1 cellular context compared by ENCODE assay signal in the genomic region with DNA sequence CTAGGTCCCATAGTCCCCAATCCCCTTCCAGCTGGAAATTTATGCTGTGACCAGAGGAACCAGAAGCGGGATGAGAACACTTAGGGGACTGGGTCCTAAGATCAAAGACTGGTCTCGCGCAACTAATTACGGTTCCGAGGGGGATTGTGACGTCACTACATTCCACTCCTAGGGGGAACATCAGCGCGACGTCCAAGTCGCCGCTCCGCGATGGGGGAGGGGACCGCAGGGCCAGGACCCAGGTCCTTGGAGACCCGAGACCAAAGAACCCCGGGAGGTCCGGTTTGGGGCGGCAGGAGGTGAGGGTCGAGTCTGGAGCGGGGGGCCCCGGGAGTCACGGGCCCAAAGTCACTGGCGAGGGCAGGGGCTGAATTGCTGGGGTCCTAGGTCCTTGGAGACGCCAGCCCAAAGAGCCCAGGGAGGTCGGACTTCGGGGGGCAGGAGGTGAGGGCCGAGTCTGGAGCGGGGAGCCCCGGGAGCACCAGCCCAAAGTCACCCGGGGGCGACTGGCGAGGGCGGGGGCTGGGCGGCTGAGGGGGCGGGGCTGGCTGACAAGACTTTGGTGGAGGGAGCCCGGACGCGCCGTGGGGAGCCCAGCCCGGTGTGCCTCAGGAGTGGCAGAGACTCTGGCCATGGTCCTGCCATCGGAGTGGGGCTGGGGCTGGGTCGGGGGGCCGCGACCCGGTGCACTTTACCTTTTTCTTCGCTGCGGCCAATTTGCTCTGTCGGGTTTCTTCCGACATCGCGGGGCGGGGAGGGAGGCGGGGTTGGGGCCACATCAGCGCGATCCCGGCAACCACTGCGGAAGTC.
TF ChIP-seq lines count a peak whose summit lies in the region.

A gene with protein sequence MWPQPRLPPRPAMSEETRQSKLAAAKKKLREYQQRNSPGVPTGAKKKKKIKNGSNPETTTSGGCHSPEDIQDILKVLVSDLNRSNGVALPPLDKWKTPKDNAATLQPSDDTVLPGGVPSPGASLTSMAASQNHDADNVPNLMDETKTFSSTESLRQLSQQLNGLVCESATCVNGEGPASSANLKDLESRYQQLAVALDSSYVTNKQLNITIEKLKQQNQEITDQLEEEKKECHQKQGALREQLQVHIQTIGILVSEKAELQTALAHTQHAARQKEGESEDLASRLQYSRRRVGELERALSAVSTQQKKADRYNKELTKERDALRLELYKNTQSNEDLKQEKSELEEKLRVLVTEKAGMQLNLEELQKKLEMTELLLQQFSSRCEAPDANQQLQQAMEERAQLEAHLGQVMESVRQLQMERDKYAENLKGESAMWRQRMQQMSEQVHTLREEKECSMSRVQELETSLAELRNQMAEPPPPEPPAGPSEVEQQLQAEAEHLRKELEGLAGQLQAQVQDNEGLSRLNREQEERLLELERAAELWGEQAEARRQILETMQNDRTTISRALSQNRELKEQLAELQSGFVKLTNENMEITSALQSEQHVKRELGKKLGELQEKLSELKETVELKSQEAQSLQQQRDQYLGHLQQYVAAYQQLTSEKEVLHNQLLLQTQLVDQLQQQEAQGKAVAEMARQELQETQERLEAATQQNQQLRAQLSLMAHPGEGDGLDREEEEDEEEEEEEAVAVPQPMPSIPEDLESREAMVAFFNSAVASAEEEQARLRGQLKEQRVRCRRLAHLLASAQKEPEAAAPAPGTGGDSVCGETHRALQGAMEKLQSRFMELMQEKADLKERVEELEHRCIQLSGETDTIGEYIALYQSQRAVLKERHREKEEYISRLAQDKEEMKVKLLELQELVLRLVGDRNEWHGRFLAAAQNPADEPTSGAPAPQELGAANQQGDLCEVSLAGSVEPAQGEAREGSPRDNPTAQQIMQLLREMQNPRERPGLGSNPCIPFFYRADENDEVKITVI (minus strand): TSS at position 810 of the 810 bp plus-strand sequence. CDS start 31 bp downstream, at position 779.

TF ChIP-seq in K562, 482 proteins besides CTCF, POLR2A, EP300 and RAD21 (continues in another document):
- TF ChIP-seq GTF2F1 (IDR thresholded peaks at IDR 0.05; ENCODE audit: low read depth, low read length) (0 out of 2 replicates have a peak, but pooled peaks have one; percentile 20), ZNF830 (CRISPR knock-in tag; IDR thresholded peaks at IDR 0.05) (no peak), ZBTB1 (CRISPR knock-in tag; IDR thresholded peaks at IDR 0.05; ENCODE audit: borderline replicate concordance, low read depth) (no peak), FOXK1 (CRISPR knock-in tag; IDR thresholded peaks at IDR 0.05; ENCODE audit: borderline replicate concordance) (no peak), KLF6 (CRISPR knock-in tag; IDR thresholded peaks at IDR 0.05; ENCODE audit: borderline replicate concordance) (peak; percentile 88), ZFPM2 (CRISPR knock-in tag; IDR thresholded peaks at IDR 0.05) (peak; percentile 84), ETV5 (CRISPR knock-in tag; IDR thresholded peaks at IDR 0.05; ENCODE audit: low read depth) (no peak), SMARCB1 (IDR thresholded peaks at IDR 0.05; ENCODE audit: insufficient read length, low read depth) (no peak), CHD1 (IDR thresholded peaks at IDR 0.05; ENCODE audit: low read length) (peak; percentile 95), GABPB2 (CRISPR knock-in tag; conservative IDR thresholded peaks at IDR 0.05) (peak; percentile 72; the same call in 1 of the 2 replicates), HOXB6 (CRISPR knock-in tag; IDR thresholded peaks at IDR 0.05; ENCODE audit: borderline replicate concordance) (peak; percentile 54; the same call in 1 of the 2 replicates), L3MBTL2 (IDR thresholded peaks at IDR 0.05) (no peak), WHSC1 (IDR thresholded peaks at IDR 0.05; ENCODE audit: low read length) (no peak), CHD2 (IDR thresholded peaks at IDR 0.05; ENCODE audit: low read depth, low read length) (peak; percentile 69), OTX1 (CRISPR knock-in tag; IDR thresholded peaks at IDR 0.05) (peak; percentile 60), BDP1 (IDR thresholded peaks at IDR 0.05; ENCODE audit: insufficient read depth, insufficient read length) (no peak), STAT5B (CRISPR knock-in tag; IDR thresholded peaks at IDR 0.05) (no peak), MAFK (IDR thresholded peaks at IDR 0.05; ENCODE audit: low read length) (0 out of 2 replicates have a peak, but pooled peaks have one; percentile 1), RREB1 (CRISPR knock-in tag; IDR thresholded peaks at IDR 0.05) (0 out of 2 replicates have a peak, but pooled peaks have one; percentile 58), CHD4 (IDR thresholded peaks at IDR 0.05; ENCODE audit: insufficient read depth, insufficient replicate concordance, low read depth, low read length, poor library complexity, severe bottlenecking) (peak; percentile 91), FOS (IDR thresholded peaks at IDR 0.05; ENCODE audit: extremely low read depth, insufficient read length) (no peak), ZNF695 (CRISPR knock-in tag; IDR thresholded peaks at IDR 0.05) (0 out of 2 replicates have a peak, but pooled peaks have one; percentile 26), ZNF263 (CRISPR knock-in tag; IDR thresholded peaks at IDR 0.05; ENCODE audit: borderline replicate concordance) (no peak)
- TF ChIP-seq, protein P1, sequence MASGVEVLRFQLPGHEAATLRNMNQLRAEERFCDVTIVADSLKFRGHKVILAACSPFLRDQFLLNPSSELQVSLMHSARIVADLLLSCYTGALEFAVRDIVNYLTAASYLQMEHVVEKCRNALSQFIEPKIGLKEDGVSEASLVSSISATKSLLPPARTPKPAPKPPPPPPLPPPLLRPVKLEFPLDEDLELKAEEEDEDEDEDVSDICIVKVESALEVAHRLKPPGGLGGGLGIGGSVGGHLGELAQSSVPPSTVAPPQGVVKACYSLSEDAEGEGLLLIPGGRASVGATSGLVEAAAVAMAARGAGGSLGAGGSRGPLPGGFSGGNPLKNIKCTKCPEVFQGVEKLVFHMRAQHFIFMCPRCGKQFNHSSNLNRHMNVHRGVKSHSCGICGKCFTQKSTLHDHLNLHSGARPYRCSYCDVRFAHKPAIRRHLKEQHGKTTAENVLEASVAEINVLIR (CRISPR knock-in tag; IDR thresholded peaks at IDR 0.05): peak; percentile 84
- TF ChIP-seq, protein P2, sequence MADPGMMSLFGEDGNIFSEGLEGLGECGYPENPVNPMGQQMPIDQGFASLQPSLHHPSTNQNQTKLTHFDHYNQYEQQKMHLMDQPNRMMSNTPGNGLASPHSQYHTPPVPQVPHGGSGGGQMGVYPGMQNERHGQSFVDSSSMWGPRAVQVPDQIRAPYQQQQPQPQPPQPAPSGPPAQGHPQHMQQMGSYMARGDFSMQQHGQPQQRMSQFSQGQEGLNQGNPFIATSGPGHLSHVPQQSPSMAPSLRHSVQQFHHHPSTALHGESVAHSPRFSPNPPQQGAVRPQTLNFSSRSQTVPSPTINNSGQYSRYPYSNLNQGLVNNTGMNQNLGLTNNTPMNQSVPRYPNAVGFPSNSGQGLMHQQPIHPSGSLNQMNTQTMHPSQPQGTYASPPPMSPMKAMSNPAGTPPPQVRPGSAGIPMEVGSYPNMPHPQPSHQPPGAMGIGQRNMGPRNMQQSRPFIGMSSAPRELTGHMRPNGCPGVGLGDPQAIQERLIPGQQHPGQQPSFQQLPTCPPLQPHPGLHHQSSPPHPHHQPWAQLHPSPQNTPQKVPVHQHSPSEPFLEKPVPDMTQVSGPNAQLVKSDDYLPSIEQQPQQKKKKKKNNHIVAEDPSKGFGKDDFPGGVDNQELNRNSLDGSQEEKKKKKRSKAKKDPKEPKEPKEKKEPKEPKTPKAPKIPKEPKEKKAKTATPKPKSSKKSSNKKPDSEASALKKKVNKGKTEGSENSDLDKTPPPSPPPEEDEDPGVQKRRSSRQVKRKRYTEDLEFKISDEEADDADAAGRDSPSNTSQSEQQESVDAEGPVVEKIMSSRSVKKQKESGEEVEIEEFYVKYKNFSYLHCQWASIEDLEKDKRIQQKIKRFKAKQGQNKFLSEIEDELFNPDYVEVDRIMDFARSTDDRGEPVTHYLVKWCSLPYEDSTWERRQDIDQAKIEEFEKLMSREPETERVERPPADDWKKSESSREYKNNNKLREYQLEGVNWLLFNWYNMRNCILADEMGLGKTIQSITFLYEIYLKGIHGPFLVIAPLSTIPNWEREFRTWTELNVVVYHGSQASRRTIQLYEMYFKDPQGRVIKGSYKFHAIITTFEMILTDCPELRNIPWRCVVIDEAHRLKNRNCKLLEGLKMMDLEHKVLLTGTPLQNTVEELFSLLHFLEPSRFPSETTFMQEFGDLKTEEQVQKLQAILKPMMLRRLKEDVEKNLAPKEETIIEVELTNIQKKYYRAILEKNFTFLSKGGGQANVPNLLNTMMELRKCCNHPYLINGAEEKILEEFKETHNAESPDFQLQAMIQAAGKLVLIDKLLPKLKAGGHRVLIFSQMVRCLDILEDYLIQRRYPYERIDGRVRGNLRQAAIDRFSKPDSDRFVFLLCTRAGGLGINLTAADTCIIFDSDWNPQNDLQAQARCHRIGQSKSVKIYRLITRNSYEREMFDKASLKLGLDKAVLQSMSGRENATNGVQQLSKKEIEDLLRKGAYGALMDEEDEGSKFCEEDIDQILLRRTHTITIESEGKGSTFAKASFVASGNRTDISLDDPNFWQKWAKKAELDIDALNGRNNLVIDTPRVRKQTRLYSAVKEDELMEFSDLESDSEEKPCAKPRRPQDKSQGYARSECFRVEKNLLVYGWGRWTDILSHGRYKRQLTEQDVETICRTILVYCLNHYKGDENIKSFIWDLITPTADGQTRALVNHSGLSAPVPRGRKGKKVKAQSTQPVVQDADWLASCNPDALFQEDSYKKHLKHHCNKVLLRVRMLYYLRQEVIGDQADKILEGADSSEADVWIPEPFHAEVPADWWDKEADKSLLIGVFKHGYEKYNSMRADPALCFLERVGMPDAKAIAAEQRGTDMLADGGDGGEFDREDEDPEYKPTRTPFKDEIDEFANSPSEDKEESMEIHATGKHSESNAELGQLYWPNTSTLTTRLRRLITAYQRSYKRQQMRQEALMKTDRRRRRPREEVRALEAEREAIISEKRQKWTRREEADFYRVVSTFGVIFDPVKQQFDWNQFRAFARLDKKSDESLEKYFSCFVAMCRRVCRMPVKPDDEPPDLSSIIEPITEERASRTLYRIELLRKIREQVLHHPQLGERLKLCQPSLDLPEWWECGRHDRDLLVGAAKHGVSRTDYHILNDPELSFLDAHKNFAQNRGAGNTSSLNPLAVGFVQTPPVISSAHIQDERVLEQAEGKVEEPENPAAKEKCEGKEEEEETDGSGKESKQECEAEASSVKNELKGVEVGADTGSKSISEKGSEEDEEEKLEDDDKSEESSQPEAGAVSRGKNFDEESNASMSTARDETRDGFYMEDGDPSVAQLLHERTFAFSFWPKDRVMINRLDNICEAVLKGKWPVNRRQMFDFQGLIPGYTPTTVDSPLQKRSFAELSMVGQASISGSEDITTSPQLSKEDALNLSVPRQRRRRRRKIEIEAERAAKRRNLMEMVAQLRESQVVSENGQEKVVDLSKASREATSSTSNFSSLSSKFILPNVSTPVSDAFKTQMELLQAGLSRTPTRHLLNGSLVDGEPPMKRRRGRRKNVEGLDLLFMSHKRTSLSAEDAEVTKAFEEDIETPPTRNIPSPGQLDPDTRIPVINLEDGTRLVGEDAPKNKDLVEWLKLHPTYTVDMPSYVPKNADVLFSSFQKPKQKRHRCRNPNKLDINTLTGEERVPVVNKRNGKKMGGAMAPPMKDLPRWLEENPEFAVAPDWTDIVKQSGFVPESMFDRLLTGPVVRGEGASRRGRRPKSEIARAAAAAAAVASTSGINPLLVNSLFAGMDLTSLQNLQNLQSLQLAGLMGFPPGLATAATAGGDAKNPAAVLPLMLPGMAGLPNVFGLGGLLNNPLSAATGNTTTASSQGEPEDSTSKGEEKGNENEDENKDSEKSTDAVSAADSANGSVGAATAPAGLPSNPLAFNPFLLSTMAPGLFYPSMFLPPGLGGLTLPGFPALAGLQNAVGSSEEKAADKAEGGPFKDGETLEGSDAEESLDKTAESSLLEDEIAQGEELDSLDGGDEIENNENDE (IDR thresholded peaks at IDR 0.05; ENCODE audit: low read depth, low read length): no peak
- TF ChIP-seq, protein P3, sequence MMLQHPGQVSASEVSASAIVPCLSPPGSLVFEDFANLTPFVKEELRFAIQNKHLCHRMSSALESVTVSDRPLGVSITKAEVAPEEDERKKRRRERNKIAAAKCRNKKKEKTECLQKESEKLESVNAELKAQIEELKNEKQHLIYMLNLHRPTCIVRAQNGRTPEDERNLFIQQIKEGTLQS (IDR thresholded peaks at IDR 0.05): no peak
- TF ChIP-seq, protein P3 (CRISPR knock-in tag; conservative IDR thresholded peaks at IDR 0.05): peak; percentile 93; the same call in 1 of the 2 replicates
- TF ChIP-seq, protein P4, sequence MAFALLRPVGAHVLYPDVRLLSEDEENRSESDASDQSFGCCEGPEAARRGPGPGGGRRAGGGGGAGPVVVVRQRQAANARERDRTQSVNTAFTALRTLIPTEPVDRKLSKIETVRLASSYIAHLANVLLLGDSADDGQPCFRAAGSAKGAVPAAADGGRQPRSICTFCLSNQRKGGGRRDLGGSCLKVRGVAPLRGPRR (CRISPR knock-in tag; IDR thresholded peaks at IDR 0.05): peak; percentile 79; the same call in 1 of the 2 replicates
